Comparison of ENCODE assay signal across 26 cellular contexts in the genomic region with DNA sequence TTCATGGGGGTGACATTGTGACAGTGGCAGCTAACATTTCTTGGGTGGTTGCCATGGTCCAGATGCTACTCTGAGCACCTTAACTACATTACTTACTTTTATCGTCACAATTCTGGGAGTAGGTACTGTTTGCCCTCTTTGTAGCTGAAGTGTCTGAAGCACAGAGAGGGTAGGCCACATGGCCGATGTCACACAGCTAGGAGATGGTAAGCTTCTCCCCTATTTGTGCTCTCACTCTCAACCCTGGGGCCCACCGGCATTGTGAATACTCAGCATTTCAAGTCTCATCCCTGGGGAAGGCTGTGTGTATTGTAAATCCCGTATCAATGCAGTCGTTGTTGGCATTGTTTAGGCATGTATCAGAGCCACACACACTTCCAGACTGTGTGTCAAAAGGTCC.
"Had no signal": no experiment of that assay in that cellular context is flagged by ENCODE, and none has a peak within 500 bp of the region (broad histone marks: within the 10 kb centered on the region; RNA-seq: fewer than 3 reads in every experiment).

No MANE protein-coding gene starts in this region.

- H3K9me3 ChIP-seq: SJCRH30 had no signal

- DNase-seq: activated CD4-positive, alpha-beta T cell treated with anti-CD3 and anti-CD28 coated beads, Interleukin-2, amount 50 U/mL, for 4 hours; activated CD8-positive, alpha-beta T cell treated with anti-CD3 and anti-CD28 coated beads for 36 hours; activated effector memory CD4-positive, alpha-beta T cell treated with anti-CD3 and anti-CD28 coated beads, Interleukin-2, amount 50 U/mL, for 16 hours; activated naive CD4-positive, alpha-beta T cell; activated naive CD4-positive, alpha-beta T cell treated with anti-CD3 and anti-CD28 coated beads, Interleukin-2, amount 50 U/mL, for 16 hours; activated naive CD8-positive, alpha-beta T cell treated with anti-CD3 and anti-CD28 coated beads for 36 hours; activated T-cell treated with anti-CD3 and anti-CD28 coated beads, Interleukin-2, amount 50 U/mL, for 1 hour; activated T-cell treated with anti-CD3 and anti-CD28 coated beads, Interleukin-2, amount 50 U/mL, for 72 hours; amniotic stem cell; aorta; Kasumi-1; MV-4-11; NCI-H1092; NCI-H1436 treated with DMSO at 0.1 percent for 48 hours; NCI-H1694 treated with DMSO at 0.1 percent for 48 hours; NCI-H345; NCI-H524 treated with DMSO at 0.1 percent for 48 hours; NK-92 treated with Interleukin-12 subunit alpha and Interleukin-12 subunit beta, amount 100 ng/mL, for 24 hours; Right ventricle myocardium superior had no signal

- H3K27ac Mint-ChIP-seq: activated CD8-positive, alpha-beta T cell treated with anti-CD3 and anti-CD28 coated beads for 36 hours; activated naive CD8-positive, alpha-beta T cell treated with anti-CD3 and anti-CD28 coated beads for 36 hours; activated T-cell treated with anti-CD3 and anti-CD28 coated beads, Interleukin-2, amount 50 U/mL, for 72 hours; activated T-helper 17 cell treated with anti-CD3 and anti-CD28 coated beads, Interleukin-2, amount 50 U/mL, for 72 hours; T-helper 2 cell treated with Interferon-gamma antibody and Interleukin-4, amounts not matched to agents 5 μg/mL and 100 μg/mL, for 36 hours had no signal

- H3K4me3 ChIP-seq: cardiac muscle cell, SJCRH30, SK-N-MC had no signal

- H3K36me3 ChIP-seq: cardiac muscle cell, SJCRH30 had no signal

- H3K27ac ChIP-seq: cardiac muscle cell, SJCRH30, SK-N-MC had no signal

- H3K27me3 ChIP-seq: cardiac muscle cell, SJCRH30 had no signal

- H3K9me3 Mint-ChIP-seq: activated CD4-positive, alpha-beta T cell treated with anti-CD3 and anti-CD28 coated beads, Interleukin-2, amount 10 ng/mL, durations not matched to agents 24 days and 14 days; activated CD8-positive, alpha-beta T cell treated with anti-CD3 and anti-CD28 coated beads for 36 hours; activated T-cell treated with anti-CD3 and anti-CD28 coated beads, Interleukin-2, amount 50 U/mL, for 72 hours; activated T-helper 17 cell treated with anti-CD3 and anti-CD28 coated beads, Interleukin-2, amount 50 U/mL, for 72 hours; central memory CD8-positive, alpha-beta T cell; T-helper 2 cell treated with Interferon-gamma antibody and Interleukin-4, amounts not matched to agents 5 μg/mL and 100 μg/mL, for 36 hours had no signal

- H3K4me3 Mint-ChIP-seq: activated CD4-positive, alpha-beta T cell treated with anti-CD3 and anti-CD28 coated beads, Interleukin-2, amount 10 ng/mL, durations not matched to agents 24 days and 14 days; activated CD8-positive, alpha-beta T cell treated with anti-CD3 and anti-CD28 coated beads for 36 hours; activated naive CD8-positive, alpha-beta T cell treated with anti-CD3 and anti-CD28 coated beads for 36 hours; activated T-cell treated with anti-CD3 and anti-CD28 coated beads, Interleukin-2, amount 50 U/mL, for 72 hours; activated T-helper 17 cell treated with anti-CD3 and anti-CD28 coated beads, Interleukin-2, amount 50 U/mL, for 72 hours; central memory CD8-positive, alpha-beta T cell; T-helper 2 cell treated with Interferon-gamma antibody and Interleukin-4, amounts not matched to agents 5 μg/mL and 100 μg/mL, for 36 hours had no signal

- H3K36me3 Mint-ChIP-seq: activated naive CD8-positive, alpha-beta T cell treated with anti-CD3 and anti-CD28 coated beads for 36 hours had no signal

- ATAC-seq: activated CD8-positive, alpha-beta T cell treated with anti-CD3 and anti-CD28 coated beads for 36 hours; activated T-cell treated with anti-CD3 and anti-CD28 coated beads, Interleukin-2, amount 50 U/mL, for 72 hours; activated T-helper 17 cell treated with anti-CD3 and anti-CD28 coated beads, Interleukin-2, amount 50 U/mL, for 72 hours had no signal
